ENCODE assay signal across 8 cellular contexts in genomic region chr4:142353149-142353738, GRCh38.
DNase-seq lines count a peak whose midpoint lies in the region; TF ChIP-seq lines count a peak whose summit lies in the region.

No MANE protein-coding gene starts in this region.

- no peaks in the 10 kb centered on the region for H3K36me3 ChIP-seq in HEK293 (ENCODE audit: control insufficient read depth in 2 of 2, insufficient read depth in 1 of 2, low read length in 2 of 2)
- no peaks in the 10 kb centered on the region for H3K36me3 ChIP-seq in testis (ENCODE audit: low read depth, missing control alignments)

- H3K4me3 ChIP-seq in HEK293 (ENCODE audit: low read depth, low read length) (no peak overlapping the region), astrocyte of the spinal cord (ENCODE audit: low read depth, low read length) (no peak overlapping the region), testis (no peak overlapping the region)

- in situ Hi-C loops in astrocyte of the spinal cord (cut with HindIII; ENCODE audit: low sequenced_read_pairs): no loop called here

- H3K27ac ChIP-seq in HEK293 (ENCODE audit: extremely low read depth, low read depth, low read length): no peak overlapping the region
- peak overlapping the region in 1 of 2 donors; percentile 78 for H3K27ac ChIP-seq in testis

- POLR2A ChIA-PET in HEK293 (lab: Yijun Ruan, JAX): no interaction called here

- TF ChIP-seq CTCF in HEK293 (tag by site-specific recombination; IDR thresholded peaks at IDR 0.05) (no peak; the same call in 1 of the 2 replicates), astrocyte of the spinal cord (IDR thresholded peaks at IDR 0.05; ENCODE audit: low read depth, low read length) (peak; percentile 76), testis (IDR thresholded peaks at IDR 0.05) (peak; percentile 55 to 82 (median 60))

- H3K4me1 ChIP-seq in HEK293 (ENCODE audit: control insufficient read depth, insufficient read depth, low read length) (peaks cover 5% of the 10 kb centered on the region), testis (peaks cover 23% of the 10 kb centered on the region)

- CTCF ChIA-PET in HEK293 (lab: Yijun Ruan, JAX): interaction anchor here (0.6 to 1.9 kb wide), 16 partner anchors 9 to 492 kb away, joined by 3 to 4 read pairs (median 3); no protein-coding TSS in a partner anchor

- WGBS in testis, 2 donors: 30 to 34% methylated on average over 5 of the region's 5 CpGs

- intact Hi-C loops in testis (cut with DNase I; ENCODE audit: low total_unique reads): loop anchor here (10.0 kb wide), 1 partner anchor 492 kb away; the partner anchor contains the start of gene INPP4B

- DNase-seq in SIG-M5 treated with dmso at 0.1 percent for 504 hours (lab: John Stamatoyannopoulos, UW; ENCODE audit: unreplicated experiment) (peak; percentile 43), SIG-M5 (lab: John Stamatoyannopoulos, UW) (no peak), NCI-H69 (lab: John Stamatoyannopoulos, UW) (peak; percentile 59), astrocyte of the spinal cord (ENCODE audit: low read depth, low spot score) (peak; percentile 82), iris pigment epithelial cell (ENCODE audit: low read depth) (peak; percentile 63), testis (peak; percentile 26)
- no peak for DNase-seq in stimulated activated CD8-positive, alpha-beta memory T cell treated with anti-CD3 and anti-CD28 coated beads, Interleukin-4, amount 100 ng/mL, for 48 hours

- H3K9me3 ChIP-seq in HEK293 (ENCODE audit: control insufficient read depth, insufficient read depth, low read depth, low read length): no peaks in the 10 kb centered on the region
- H3K9me3 ChIP-seq in testis: no peaks in the 10 kb centered on the region

- no peak for TF ChIP-seq POLR2A in testis (IDR thresholded peaks at IDR 0.05)

- H3K27me3 ChIP-seq in testis: no peaks in the 10 kb centered on the region

TF ChIP-seq in HEK293, 187 proteins besides CTCF, POLR2A, EP300 and RAD21:
- TF ChIP-seq PRDM10 (tag by site-specific recombination; IDR thresholded peaks at IDR 0.05): 0 out of 2 replicates have a peak, but pooled peaks have one; percentile 10
- TF ChIP-seq IKZF3 (tag by site-specific recombination; IDR thresholded peaks at IDR 0.05): peak; percentile 71
- TF ChIP-seq ZSCAN30 (tag by site-specific recombination; IDR thresholded peaks at IDR 0.05): no peak
- TF ChIP-seq ZNF654 (tag by site-specific recombination; IDR thresholded peaks at IDR 0.05; ENCODE audit: low read depth): peak; percentile 64
- TF ChIP-seq PRDM6 (tag by site-specific recombination; IDR thresholded peaks at IDR 0.05): 0 out of 2 replicates have a peak, but pooled peaks have one; percentile 1
- no peak for TF ChIP-seq TRIM28 (IDR thresholded peaks at IDR 0.05; ENCODE audit: borderline replicate concordance, low read length)
- 0 out of 2 replicates have a peak, but pooled peaks have one; percentile 48 for TF ChIP-seq ZNF660 (tag by site-specific recombination; IDR thresholded peaks at IDR 0.05)

Comparison
In these comparisons a context has a peak if more than half of its experiments do, and no peak if none do; other contexts are left out.
1. DNase-seq: peak in SIG-M5 treated with dmso at 0.1 percent for 504 hours (single experiment), NCI-H69 (single experiment), astrocyte of the spinal cord (single experiment), iris pigment epithelial cell (single experiment) and testis (single experiment); none in SIG-M5 (single experiment) and stimulated activated CD8-positive, alpha-beta memory T cell treated with anti-CD3 and anti-CD28 coated beads, Interleukin-4, amount 100 ng/mL, for 48 hours (single experiment).